ENCODE assay signal across 12 cellular contexts in genomic region chr4:118282692-118283091, GRCh38.
DNase-seq lines count a peak whose midpoint lies in the region; TF ChIP-seq lines count a peak whose summit lies in the region.
"Had no signal": no experiment of that assay in that cellular context is flagged by ENCODE, and none has a peak within 500 bp of the region (broad histone marks: within the 10 kb centered on the region; RNA-seq: fewer than 3 reads in every experiment).

No MANE protein-coding gene starts in this region.

- no peak for DNase-seq in CD4-positive, alpha-beta memory T cell
- DNase-seq in HPDE6-E6E7 (ENCODE audit: extremely low spot score) (peak; percentile 45), SKM-1 treated with dmso at 0.1 percent for 144 hours (lab: John Stamatoyannopoulos, UW; ENCODE audit: unreplicated experiment) (peak; percentile 53), glutamatergic neuron (no peak), superior temporal gyrus (ENCODE audit: extremely low spot score) (no peak), ACHN (no peak), hypothalamus (lab: John Stamatoyannopoulos, UW) (no peak)
- DNase-seq in activated effector memory CD4-positive, alpha-beta T cell treated with Interleukin-2 at 50 U/mL for 16 hours: no peak
- DNase-seq: NCI-H1436 treated with DMSO at 0.1 percent for 48 hours had no signal

- no peaks in the 10 kb centered on the region for H3K9me3 ChIP-seq in CD4-positive, alpha-beta memory T cell (ENCODE audit: control insufficient read depth in 1 of 2, low read length in 2 of 2)
- H3K9me3 ChIP-seq: vagina had no signal

- in situ Hi-C loops in ACHN (cut with HindIII; ENCODE audit: low pct_ligation_motif_present, low pct_unique_long_range_greater_than_20kb, low sequenced_read_pairs): no loop called here

- CTCF ChIA-PET in CD4-positive, alpha-beta memory T cell (lab: Charles Lee; ENCODE audit: partially characterized antibody): no interaction called here

- intact Hi-C loops in CD4-positive, alpha-beta memory T cell (cut with micrococcal nuclease): no loop called here

- H3K9me3 Mint-ChIP-seq in CD4-positive, alpha-beta memory T cell: no peaks in the 10 kb centered on the region
- H3K9me3 Mint-ChIP-seq in glutamatergic neuron (ENCODE audit: unreplicated experiment): peaks cover 5% of the 10 kb centered on the region
- H3K9me3 Mint-ChIP-seq: central memory CD8-positive, alpha-beta T cell had no signal

- peaks cover 39 to 54% of the 10 kb centered on the region in 2 donors for H3K36me3 Mint-ChIP-seq in CD4-positive, alpha-beta memory T cell
- no peaks in the 10 kb centered on the region for H3K36me3 Mint-ChIP-seq in glutamatergic neuron (ENCODE audit: unreplicated experiment)

- no peak for TF ChIP-seq CTCF in glutamatergic neuron (IDR thresholded peaks at IDR 0.05; ENCODE audit: partially characterized antibody, unreplicated experiment)

- POLR2A ChIA-PET in CD4-positive, alpha-beta memory T cell (lab: Charles Lee; ENCODE audit: partially characterized antibody): no interaction called here

- H3K27ac ChIP-seq in CD4-positive, alpha-beta memory T cell (ENCODE audit: low read depth, low read length): no peak overlapping the region
- H3K27ac ChIP-seq: vagina had no signal

- H3K27me3 ChIP-seq in CD4-positive, alpha-beta memory T cell (ENCODE audit: insufficient read depth, low read length): no peaks in the 10 kb centered on the region
- H3K27me3 ChIP-seq: vagina had no signal

- H3K4me1 Mint-ChIP-seq in CD4-positive, alpha-beta memory T cell: peaks cover 21 to 57% (median 37%) of the 10 kb centered on the region in 4 donors
- peaks cover 28% of the 10 kb centered on the region for H3K4me1 Mint-ChIP-seq in glutamatergic neuron (ENCODE audit: low read depth, unreplicated experiment)

- no peak overlapping the region for H3K4me3 ChIP-seq in CD4-positive, alpha-beta memory T cell (ENCODE audit: low read length in 2 of 2)
- H3K4me3 ChIP-seq: GM12878, vagina had no signal

- peaks cover 34% of the 10 kb centered on the region for H3K4me1 ChIP-seq in CD4-positive, alpha-beta memory T cell (ENCODE audit: insufficient read depth, low read length)

- H3K27me3 Mint-ChIP-seq in CD4-positive, alpha-beta memory T cell: no peaks in the 10 kb centered on the region
- H3K27me3 Mint-ChIP-seq in glutamatergic neuron (ENCODE audit: unreplicated experiment): peaks cover 6% of the 10 kb centered on the region
- H3K27me3 Mint-ChIP-seq: central memory CD8-positive, alpha-beta T cell had no signal

- peak overlapping the region in 1 of 8 donors; percentile 8 for H3K4me3 Mint-ChIP-seq in CD4-positive, alpha-beta memory T cell
- H3K4me3 Mint-ChIP-seq in glutamatergic neuron (ENCODE audit: unreplicated experiment): peak overlapping the region; percentile 40
- H3K4me3 Mint-ChIP-seq: central memory CD8-positive, alpha-beta T cell had no signal

- peaks cover 5% of the 10 kb centered on the region for H3K36me3 ChIP-seq in CD4-positive, alpha-beta memory T cell (ENCODE audit: insufficient read depth, low read length)
- H3K36me3 ChIP-seq: vagina had no signal

- peak overlapping the region in 6 of 7 donors; percentile 23 to 77 (median 58) for H3K27ac Mint-ChIP-seq in CD4-positive, alpha-beta memory T cell
- H3K27ac Mint-ChIP-seq in glutamatergic neuron (ENCODE audit: unreplicated experiment): peak overlapping the region; percentile 88

Comparison
In these comparisons a context has a peak if more than half of its experiments do, and no peak if none do; other contexts are left out.
1. DNase-seq: peak in HPDE6-E6E7 (single experiment) and SKM-1 treated with dmso at 0.1 percent for 144 hours (single experiment); none in CD4-positive, alpha-beta memory T cell (0 of 5), glutamatergic neuron (single experiment), superior temporal gyrus (single experiment), ACHN (single experiment), hypothalamus (0 of 51) and activated effector memory CD4-positive, alpha-beta T cell treated with Interleukin-2 at 50 U/mL for 16 hours (single experiment).